Comparison of ENCODE assay signal across 22 cellular contexts in genomic region chr1:10557714-10558113, GRCh38.
"Had no signal": no experiment of that assay in that cellular context is flagged by ENCODE, and none has a peak within 500 bp of the region (broad histone marks: within the 10 kb centered on the region; RNA-seq: fewer than 3 reads in every experiment).

No MANE protein-coding gene starts in this region.

- H3K4me1 ChIP-seq: esophagus squamous epithelium, gastroesophageal sphincter, lower lobe of right lung had no signal

- FAIRE-seq: colon, endothelial cell of umbilical vein, frontal cortex, islet of Langerhans, keratinocyte had no signal

- DNase-seq: dermis blood vessel endothelial cell; dorsolateral prefrontal cortex; effector CD4-positive, alpha-beta T cell; effector memory CD4-positive, alpha-beta T cell; esophagus squamous epithelium; foreskin keratinocyte; heart left ventricle; hippocampal formation; left cardiac atrium; left lung; left ventricle myocardium superior; lower lobe of right lung; mesenchymal stem cell; mucosa of descending colon; naive B cell had no signal

- H3K36me3 ChIP-seq: esophagus squamous epithelium, gastroesophageal sphincter, heart left ventricle, left lung, lower lobe of right lung had no signal

- H3K27me3 ChIP-seq: dorsolateral prefrontal cortex, esophagus squamous epithelium, foreskin keratinocyte, gastroesophageal sphincter, heart left ventricle, left lung had no signal

- H3K9me3 ChIP-seq: esophagus squamous epithelium, gastroesophageal sphincter, heart left ventricle, left lung, lower lobe of right lung, mucosa of descending colon had no signal

- H3K27ac ChIP-seq: coronary artery, dorsolateral prefrontal cortex, esophagus squamous epithelium, foreskin keratinocyte, gastroesophageal sphincter, heart left ventricle, left lung, lower lobe of right lung had no signal

- H3K4me3 ChIP-seq: coronary artery, dorsolateral prefrontal cortex, esophagus squamous epithelium, gastroesophageal sphincter, heart left ventricle, left lung, lower lobe of right lung, mucosa of descending colon had no signal

- ATAC-seq: foreskin keratinocyte, gastroesophageal sphincter, heart left ventricle, left cardiac atrium, left lung, left ventricle myocardium superior, lower lobe of right lung, mucosa of descending colon had no signal
